ENCODE assay signal across 14 cellular contexts in the genomic region with DNA sequence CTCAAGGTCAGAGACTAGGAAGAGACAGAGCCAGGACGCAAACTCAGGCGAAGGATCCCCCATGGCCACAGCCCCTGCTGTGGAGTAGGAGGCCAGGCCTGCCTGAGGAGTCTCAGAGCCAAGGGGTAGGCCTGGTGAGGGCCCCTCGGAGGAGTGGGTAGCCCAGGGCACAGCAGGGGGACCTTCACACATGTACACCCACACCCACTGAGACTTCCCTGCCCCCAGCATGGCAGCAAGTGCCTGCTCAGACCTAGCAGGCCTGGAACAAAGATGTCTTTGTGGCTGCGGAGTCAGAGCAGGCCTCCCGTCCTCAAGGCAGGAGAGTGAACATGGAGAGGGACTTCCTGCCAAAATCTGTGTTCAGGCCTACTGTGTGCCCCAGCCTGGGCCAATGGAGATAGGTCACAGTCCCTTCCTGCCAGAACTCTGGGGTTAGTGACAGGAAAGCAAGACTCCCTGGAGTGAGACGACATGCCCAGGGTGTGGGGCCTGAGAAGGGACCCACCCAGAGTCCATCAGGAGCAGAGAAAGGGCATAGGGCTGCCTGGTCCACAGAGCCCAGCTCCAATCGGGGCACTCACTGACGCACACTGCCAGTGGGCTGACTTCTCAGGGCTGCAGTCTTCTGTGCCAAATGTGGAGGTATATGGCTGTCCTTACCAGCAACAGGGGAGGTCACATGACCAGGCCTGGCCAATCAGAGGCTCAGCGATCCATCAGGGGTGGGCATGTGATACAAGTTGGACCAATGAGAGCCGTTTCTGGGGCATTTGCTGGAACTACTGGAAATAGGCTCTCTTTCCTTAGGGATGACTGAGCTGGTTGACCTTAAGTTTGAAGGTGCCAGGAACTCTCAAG. TPM values are rescaled to one million over a fixed set of nuclear protein-coding genes. Genes with fewer than 3 reads are reported as not detected.
A peak's percentile ranks its signal among the peaks of the same experiment; 100 is the strongest.
DNase-seq lines count a peak whose midpoint lies in the region; ATAC-seq, FAIRE-seq and TF ChIP-seq lines count a peak whose summit lies in the region.
"Had no signal": no experiment of that assay in that cellular context is flagged by ENCODE, and none has a peak within 500 bp of the region (broad histone marks: within the 10 kb centered on the region; RNA-seq: fewer than 3 reads in every experiment).

No MANE protein-coding gene starts in this region.

- H3K27me3 ChIP-seq in HUES6 (ENCODE audit: control insufficient read depth, insufficient read depth, low read length): no peaks in the 10 kb centered on the region
- H3K27me3 ChIP-seq: ascending aorta had no signal

- H3K4me1 ChIP-seq in HUES6 (ENCODE audit: control insufficient read depth, insufficient read depth, low read length): peaks cover 52% of the 10 kb centered on the region
- H3K4me1 ChIP-seq: ascending aorta had no signal

- H3K4me3 ChIP-seq in HUES6 (ENCODE audit: low read depth, low read length): no peak overlapping the region
- H3K4me3 ChIP-seq: ascending aorta, smooth muscle cell had no signal

- H3K36me3 Mint-ChIP-seq in stimulated activated effector memory CD8-positive, alpha-beta T cell treated with anti-CD3 and anti-CD28 coated beads, Interleukin-12 subunit alpha, Interleukin-12 subunit beta, amount 100 ng/mL, for 72 hours: no peaks in the 10 kb centered on the region
- H3K36me3 Mint-ChIP-seq: naive thymus-derived CD8-positive, alpha-beta T cell had no signal

- ATAC-seq in stimulated activated effector memory CD8-positive, alpha-beta T cell treated with anti-CD3 and anti-CD28 coated beads, Interleukin-12 subunit alpha, Interleukin-12 subunit beta, amount 100 ng/mL, for 72 hours: no peak
- ATAC-seq: naive thymus-derived CD8-positive, alpha-beta T cell had no signal

- no peaks in the 10 kb centered on the region for H3K9me3 ChIP-seq in HUES6 (ENCODE audit: control insufficient read depth, insufficient read depth, low read depth, low read length)
- H3K9me3 ChIP-seq: ascending aorta had no signal

- DNase-seq in Daoy (ENCODE audit: low read depth) (peak; percentile 37), cerebellar cortex (ENCODE audit: low spot score) (peak; percentile 9), myocyte (ENCODE audit: low read depth) (peak; percentile 20), NCI-H526 treated with DMSO at 0.1 percent for 48 hours (lab: John Stamatoyannopoulos, UW) (no peak), H54 (ENCODE audit: insufficient read length, low spot score) (no peak)
- no peak for DNase-seq in stimulated activated effector memory CD8-positive, alpha-beta T cell treated with anti-CD3 and anti-CD28 coated beads, Interleukin-12 subunit alpha, Interleukin-12 subunit beta, amount 100 ng/mL, for 72 hours (ENCODE audit: low spot score in 2 of 2)
- DNase-seq in effector CD8-positive, alpha-beta T cell (lab: John Stamatoyannopoulos, UW): no peak
- DNase-seq: NCI-H1105 treated with DMSO at 0.1 percent for 48 hours had no signal

- peak overlapping the region; percentile 12 for H3K9ac ChIP-seq in HUES6 (ENCODE audit: low read length)

- no peaks in the 10 kb centered on the region for H3K9me3 Mint-ChIP-seq in stimulated activated effector memory CD8-positive, alpha-beta T cell treated with anti-CD3 and anti-CD28 coated beads, Interleukin-12 subunit alpha, Interleukin-12 subunit beta, amount 100 ng/mL, for 72 hours
- H3K9me3 Mint-ChIP-seq: naive thymus-derived CD8-positive, alpha-beta T cell; T-helper 2 cell treated with Interferon-gamma antibody and Interleukin-4, amounts not matched to agents 5 μg/mL and 100 μg/mL, for 36 hours had no signal

- H3K27ac Mint-ChIP-seq in stimulated activated effector memory CD8-positive, alpha-beta T cell treated with anti-CD3 and anti-CD28 coated beads, Interleukin-12 subunit alpha, Interleukin-12 subunit beta, amount 100 ng/mL, for 72 hours: no peak overlapping the region
- H3K27ac Mint-ChIP-seq: naive thymus-derived CD8-positive, alpha-beta T cell; T-helper 2 cell treated with Interferon-gamma antibody and Interleukin-4, amounts not matched to agents 5 μg/mL and 100 μg/mL, for 36 hours had no signal

- TF ChIP-seq POLR2A in H54 (IDR thresholded peaks at IDR 0.05; ENCODE audit: low read depth, low read length): no peak

- no peak overlapping the region for H3K27ac ChIP-seq in HUES6 (ENCODE audit: low read depth, low read length)
- H3K27ac ChIP-seq: ascending aorta had no signal

- no peak for FAIRE-seq in H54 (lab: Jason Lieb, UNC)
- FAIRE-seq: endothelial cell of umbilical vein had no signal

- H3K4me1 Mint-ChIP-seq in stimulated activated effector memory CD8-positive, alpha-beta T cell treated with anti-CD3 and anti-CD28 coated beads, Interleukin-12 subunit alpha, Interleukin-12 subunit beta, amount 100 ng/mL, for 72 hours: no peaks in the 10 kb centered on the region

- no peak overlapping the region for H3K4me3 Mint-ChIP-seq in stimulated activated effector memory CD8-positive, alpha-beta T cell treated with anti-CD3 and anti-CD28 coated beads, Interleukin-12 subunit alpha, Interleukin-12 subunit beta, amount 100 ng/mL, for 72 hours
- H3K4me3 Mint-ChIP-seq: naive thymus-derived CD8-positive, alpha-beta T cell; T-helper 2 cell treated with Interferon-gamma antibody and Interleukin-4, amounts not matched to agents 5 μg/mL and 100 μg/mL, for 36 hours had no signal

- no peaks in the 10 kb centered on the region for H3K36me3 ChIP-seq in HUES6 (ENCODE audit: control insufficient read depth, insufficient read depth, low read length)
- H3K36me3 ChIP-seq: ascending aorta had no signal

RNA-seq across cellular contexts. Expression of a gene that starts 2.3 kb away (rescaled TPM):
- total RNA-seq in Daoy (2014; rRNA removed; shearing (Covaris generic)): not detected in 2 replicates
- 6.6 and 11.8 TPM in 2 replicates for total RNA-seq in myocyte
- 4.5 TPM for polyA plus RNA-seq in myocyte (2012)
- total RNA-seq: endothelial cell of umbilical vein; naive thymus-derived CD8-positive, alpha-beta T cell had no signal
- polyA plus RNA-seq: endothelial cell of umbilical vein; naive thymus-derived CD8-positive, alpha-beta T cell had no signal

Comparison
In these comparisons a context has a peak if more than half of its experiments do, and no peak if none do; other contexts are left out.
1. DNase-seq: peak in Daoy (single experiment), cerebellar cortex (single experiment) and myocyte (single experiment); none in stimulated activated effector memory CD8-positive, alpha-beta T cell treated with anti-CD3 and anti-CD28 coated beads, Interleukin-12 subunit alpha, Interleukin-12 subunit beta, amount 100 ng/mL, for 72 hours (0 of 2), NCI-H526 treated with DMSO at 0.1 percent for 48 hours (single experiment), H54 (single experiment) and effector CD8-positive, alpha-beta T cell (single experiment).